Comparison of ENCODE assay signal across 17 cellular contexts in the genomic region with DNA sequence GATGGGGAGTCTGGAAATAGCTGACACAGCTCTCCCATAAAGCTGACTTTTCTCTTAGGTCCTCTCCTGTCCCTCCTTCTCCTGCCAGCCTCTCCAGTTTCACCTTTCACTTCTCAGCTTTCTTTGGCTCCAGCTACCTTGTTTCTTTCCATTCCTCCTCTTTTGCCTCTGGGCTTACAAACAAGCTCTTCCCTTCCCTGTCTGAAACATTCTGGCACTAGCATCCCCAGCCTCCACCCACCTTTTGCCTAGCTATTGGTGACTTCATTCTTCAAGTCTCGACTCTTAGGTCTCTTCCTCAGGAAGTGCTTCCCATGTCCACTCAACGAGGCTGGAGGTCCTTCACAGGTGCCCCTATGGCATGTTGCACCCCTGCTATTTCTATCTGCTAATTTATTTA. TPM values are rescaled to one million over a fixed set of nuclear protein-coding genes. Genes with fewer than 3 reads are reported as not detected.
DNase-seq lines count a peak whose midpoint lies in the region; ATAC-seq, FAIRE-seq and TF ChIP-seq lines count a peak whose summit lies in the region.
"Had no signal": no experiment of that assay in that cellular context is flagged by ENCODE, and none has a peak within 500 bp of the region (broad histone marks: within the 10 kb centered on the region; RNA-seq: fewer than 3 reads in every experiment).

No MANE protein-coding gene starts in this region.

- TF ChIP-seq RAD21 in HepG2 (CRISPR knock-in tag; IDR thresholded peaks at IDR 0.05) = no peak

- no peaks in the 10 kb centered on the region for H3K9me3 Mint-ChIP-seq in activated T-helper 17 cell treated with anti-CD3 and anti-CD28 coated beads, Interleukin-2, amount 50 U/mL, for 72 hours
- H3K9me3 Mint-ChIP-seq in stimulated activated effector memory CD8-positive, alpha-beta T cell treated with anti-CD3 and anti-CD28 coated beads, Interleukin-12 subunit alpha, Interleukin-12 subunit beta, amount 100 ng/mL, for 72 hours = no peaks in the 10 kb centered on the region
- H3K9me3 Mint-ChIP-seq: CD4-positive, alpha-beta memory T cell; H9 had no signal

- H3K27me3 Mint-ChIP-seq in activated T-helper 17 cell treated with anti-CD3 and anti-CD28 coated beads, Interleukin-2, amount 50 U/mL, for 72 hours = no peaks in the 10 kb centered on the region
- H3K27me3 Mint-ChIP-seq: CD4-positive, alpha-beta memory T cell had no signal

- H3K79me2 ChIP-seq in HepG2 (ENCODE audit: insufficient read depth, low read length) = no peaks in the 10 kb centered on the region

- no peaks in the 10 kb centered on the region for H4K20me1 ChIP-seq in HepG2 (ENCODE audit: insufficient read depth, low read length)

- BruUV-seq in HepG2 (replicated peaks; lab: Mats Ljungman, UMichigan) = no TSS peak

- peaks cover 9% of the 10 kb centered on the region for H3K4me1 Mint-ChIP-seq in activated T-helper 17 cell treated with anti-CD3 and anti-CD28 coated beads, Interleukin-2, amount 50 U/mL, for 72 hours
- no peaks in the 10 kb centered on the region for H3K4me1 Mint-ChIP-seq in stimulated activated effector memory CD8-positive, alpha-beta T cell treated with anti-CD3 and anti-CD28 coated beads, Interleukin-12 subunit alpha, Interleukin-12 subunit beta, amount 100 ng/mL, for 72 hours
- H3K4me1 Mint-ChIP-seq: H9 had no signal

- H3K36me3 ChIP-seq in HepG2 (replicated peaks in 1 of 2; ENCODE audit: control insufficient read depth in 1 of 2, insufficient read depth in 2 of 2, low read length in 2 of 2) = no peaks in the 10 kb centered on the region
- H3K36me3 ChIP-seq in right lobe of liver = no peaks in the 10 kb centered on the region
- H3K36me3 ChIP-seq: BE2C had no signal

- no peak overlapping the region for H3K4me3 Mint-ChIP-seq in activated T-helper 17 cell treated with anti-CD3 and anti-CD28 coated beads, Interleukin-2, amount 50 U/mL, for 72 hours
- no peak overlapping the region for H3K4me3 Mint-ChIP-seq in stimulated activated effector memory CD8-positive, alpha-beta T cell treated with anti-CD3 and anti-CD28 coated beads, Interleukin-12 subunit alpha, Interleukin-12 subunit beta, amount 100 ng/mL, for 72 hours
- H3K4me3 Mint-ChIP-seq: CD4-positive, alpha-beta memory T cell; H9 had no signal

- WGBS in HepG2 (ENCODE audit: low lambda C conversion rate) = 0% methylated on average over 2 of the region's 2 CpGs
- WGBS in right lobe of liver (ENCODE audit: insufficient coverage, low coverage, low lambda C conversion rate, missing lambda C conversion rate) = 29% methylated on average over 2 of the region's 2 CpGs

- CTCF ChIA-PET in HepG2 (lab: Yijun Ruan, JAX; ENCODE audit: low intra/inter-chr PET ratio, low total read pairs) = no interaction called here

- H3K4me3 ChIP-seq in HepG2 (replicated peaks in 1 of 3; ENCODE audit: insufficient read depth in 1 of 3, low read depth in 2 of 3, low read length in 3 of 3) (no peak overlapping the region), right lobe of liver (no peak overlapping the region)

- no peak overlapping the region for H2AFZ ChIP-seq in HepG2 (ENCODE audit: low read length)

- TF ChIP-seq EP300 in HepG2 (IDR thresholded peaks at IDR 0.05; ENCODE audit: low read depth in 2 of 2, low read length in 2 of 2) = no peak
- no peak for TF ChIP-seq EP300 in HepG2 (CRISPR knock-in tag; IDR thresholded peaks at IDR 0.05; ENCODE audit: borderline replicate concordance)

- POLR2A ChIA-PET in HepG2 (lab: Yijun Ruan, JAX) = no interaction called here

- H3K27me3 ChIP-seq in HepG2 (ENCODE audit: control insufficient read depth in 1 of 2, insufficient read depth in 2 of 2, low read length in 2 of 2) (no peaks in the 10 kb centered on the region), right lobe of liver (no peaks in the 10 kb centered on the region)
- H3K27me3 ChIP-seq: BE2C had no signal

- H3K27ac Mint-ChIP-seq in activated T-helper 17 cell treated with anti-CD3 and anti-CD28 coated beads, Interleukin-2, amount 50 U/mL, for 72 hours = peak overlapping the region; percentile 19
- peak overlapping the region; percentile 20 for H3K27ac Mint-ChIP-seq in stimulated activated effector memory CD8-positive, alpha-beta T cell treated with anti-CD3 and anti-CD28 coated beads, Interleukin-12 subunit alpha, Interleukin-12 subunit beta, amount 100 ng/mL, for 72 hours
- H3K27ac Mint-ChIP-seq: H9 had no signal

- no peak overlapping the region for H3K4me2 ChIP-seq in HepG2 (ENCODE audit: low read depth, low read length)

- DNase-seq in HepG2 (ENCODE audit: low spot score) = no peak
- no peak for DNase-seq in right lobe of liver
- DNase-seq in stimulated activated effector memory CD8-positive, alpha-beta T cell treated with anti-CD3 and anti-CD28 coated beads, Interleukin-12 subunit alpha, Interleukin-12 subunit beta, amount 100 ng/mL, for 72 hours (ENCODE audit: low spot score in 2 of 2) = no peak
- DNase-seq in T1000 (lab: John Stamatoyannopoulos, UW) = no peak
- DNase-seq: BE2C; CD4-positive, alpha-beta memory T cell; DMS79; GOT3; H9; KBM-7 had no signal

- TF ChIP-seq CTCF in HepG2 (CRISPR knock-in tag; IDR thresholded peaks at IDR 0.05) = no peak
- no peak for TF ChIP-seq CTCF in right lobe of liver (IDR thresholded peaks at IDR 0.05)

- H3K9me3 ChIP-seq in HepG2 (ENCODE audit: low read length) = no peaks in the 10 kb centered on the region
- H3K9me3 ChIP-seq in right lobe of liver = no peaks in the 10 kb centered on the region
- H3K9me3 ChIP-seq: BE2C had no signal

- intact Hi-C loops in HepG2 (cut with micrococcal nuclease; ENCODE audit: unreplicated experiment) (loop anchor here (5.0 kb wide), 1 partner anchor 58 kb away; no protein-coding TSS in a partner anchor), right lobe of liver (cut with DNase I) (loop anchor here in 1 of 2 donors (10.0 kb wide), 1 partner anchor 155 kb away; the partner anchor contains the start of gene KATNBL1)

- no peaks in the 10 kb centered on the region for H3K36me3 Mint-ChIP-seq in activated T-helper 17 cell treated with anti-CD3 and anti-CD28 coated beads, Interleukin-2, amount 50 U/mL, for 72 hours (ENCODE audit: low read depth)
- H3K36me3 Mint-ChIP-seq in stimulated activated effector memory CD8-positive, alpha-beta T cell treated with anti-CD3 and anti-CD28 coated beads, Interleukin-12 subunit alpha, Interleukin-12 subunit beta, amount 100 ng/mL, for 72 hours = no peaks in the 10 kb centered on the region
- H3K36me3 Mint-ChIP-seq: CD4-positive, alpha-beta memory T cell had no signal

- in situ Hi-C loops in HepG2 (cut with HindIII; ENCODE audit: extremely low pct_ligation_motif_present, low pct_unique_long_range_greater_than_20kb) = loop anchor here (25.0 kb wide), 2 partner anchors 303 to 528 kb away; partner anchors contain the start of genes GOLGA8B and LPCAT4

- H3K4me1 ChIP-seq in HepG2 (ENCODE audit: insufficient read depth, low read length) (peaks cover 8% of the 10 kb centered on the region; the same call in 1 of the 2 replicates), right lobe of liver (no peaks in the 10 kb centered on the region)
- H3K4me1 ChIP-seq: BE2C had no signal

- ATAC-seq in HepG2 (no peak), right lobe of liver (no peak), HG03521 (IDR thresholded peaks at IDR 0.05; ENCODE audit: unreplicated experiment) (no peak)
- ATAC-seq in activated T-helper 17 cell treated with anti-CD3 and anti-CD28 coated beads, Interleukin-2, amount 50 U/mL, for 72 hours (replicated peaks) = no peak
- no peak for ATAC-seq in stimulated activated effector memory CD8-positive, alpha-beta T cell treated with anti-CD3 and anti-CD28 coated beads, Interleukin-12 subunit alpha, Interleukin-12 subunit beta, amount 100 ng/mL, for 72 hours

- no peak for TF ChIP-seq POLR2A in HepG2 (IDR thresholded peaks at IDR 0.05; ENCODE audit: insufficient read depth in 1 of 2, low read depth in 2 of 2, low read length in 2 of 2)
- no peak for TF ChIP-seq POLR2A in right lobe of liver (IDR thresholded peaks at IDR 0.05)

- FAIRE-seq in HepG2 (lab: Jason Lieb, UNC) = no peak
- FAIRE-seq: A204.1, G401.6, GM12892, HTR-8/SVneo had no signal

- no peak overlapping the region for H3K27ac ChIP-seq in HepG2 (ENCODE audit: extremely low read length, insufficient read depth, low read length)
- no peak overlapping the region for H3K27ac ChIP-seq in right lobe of liver
- H3K27ac ChIP-seq: C4-2B had no signal

- no peak overlapping the region for H3K9ac ChIP-seq in HepG2 (ENCODE audit: insufficient read depth, low read depth, low read length)

RNA-seq across cellular contexts. Expression of gene AVEN, which starts 20.5 kb away (rescaled TPM):
- total RNA-seq in HepG2 (2016; rRNA removed; fragmentation: Illumina TruSeq; extraction: Trizol) (16.8 and 17.5 TPM in 2 replicates), right lobe of liver (10 to 100 TPM in 3 of 6 experiments, 1 to 10 TPM in 3; 8.2 to 10.2 (median 9.4) TPM)
- total RNA-seq in HepG2 (2016; cell fraction: cytosol; rRNA removed; fragmentation: Illumina TruSeq; extraction: Trizol; ENCODE audit: low read depth) = 21.7 and 24.7 TPM in 2 replicates
- total RNA-seq in HepG2 (2016; cell fraction: insoluble cytoplasmic fraction; rRNA removed; fragmentation: Illumina TruSeq; extraction: Trizol) = 16.9 and 17.0 TPM in 2 replicates
- total RNA-seq in HepG2 (2016; cell fraction: membrane; rRNA removed; fragmentation: Illumina TruSeq; extraction: Trizol) = 25.4 and 28.9 TPM in 2 replicates
- total RNA-seq in HepG2 (2016; cell fraction: nucleus; rRNA removed; fragmentation: Illumina TruSeq; extraction: Trizol) = 10.3 and 14.0 TPM in 2 replicates
- 4.4 TPM in 2 replicates for polyA plus RNA-seq in HepG2 (2011; rRNA removed)
- 2.6 and 4.1 TPM in 2 replicates for polyA plus RNA-seq in HepG2 (2011; cell fraction: cytosol; rRNA removed)
- polyA plus RNA-seq in HepG2 (2011; cell fraction: nucleus; rRNA removed) = 1.2 and 1.6 TPM in 2 replicates
- 6.1 and 6.3 TPM in 2 replicates for polyA plus RNA-seq in HepG2 (2012)
- polyA plus RNA-seq in HepG2 (2016; cell fraction: cytosol; fragmentation: Illumina TruSeq; extraction: Trizol; ENCODE audit: low read depth) = 25.6 and 26.7 TPM in 2 replicates
- 15.3 and 17.2 TPM in 2 replicates for polyA plus RNA-seq in HepG2 (2016; cell fraction: insoluble cytoplasmic fraction; fragmentation: Illumina TruSeq; extraction: Trizol; ENCODE audit: low read depth)
- polyA plus RNA-seq in HepG2 (2016; cell fraction: membrane; fragmentation: Illumina TruSeq; extraction: Trizol; ENCODE audit: low read depth) = 22.7 and 24.1 TPM in 2 replicates
- 8.5 and 10.3 TPM in 2 replicates for polyA plus RNA-seq in HepG2 (2016; cell fraction: nucleus; fragmentation: Illumina TruSeq; extraction: Trizol; ENCODE audit: insufficient read depth, low read depth)
- 2.5 and 3.3 TPM in 2 replicates for polyA minus RNA-seq in HepG2 (2011; rRNA and poly(A)+ RNA removed; ENCODE audit: low replicate concordance)
- polyA minus RNA-seq in HepG2 (2011; cell fraction: cytosol; rRNA and poly(A)+ RNA removed) = 1.1 and 1.6 TPM in 2 replicates
- 4.6 and 6.1 TPM in 2 replicates for polyA minus RNA-seq in HepG2 (2011; cell fraction: nucleus; rRNA and poly(A)+ RNA removed)
- 10 to 100 TPM; 10.7 to 17.5 TPM for total RNA-seq in activated T-helper 17 cell treated with anti-CD3 and anti-CD28 coated beads, Interleukin-2, amount 50 U/mL, for 72 hours

RNA-seq across cellular contexts. Expression of gene EMC7, which starts 42.2 kb away (rescaled TPM):
- total RNA-seq in HepG2 (2016; rRNA removed; fragmentation: Illumina TruSeq; extraction: Trizol) (29.3 and 46.8 TPM in 2 replicates), right lobe of liver (10 to 100 TPM; 30.4 to 49.4 (median 41.6) TPM)
- total RNA-seq in HepG2 (2016; cell fraction: cytosol; rRNA removed; fragmentation: Illumina TruSeq; extraction: Trizol; ENCODE audit: low read depth) = 8.5 and 12.1 TPM in 2 replicates
- 28.3 and 50.5 TPM in 2 replicates for total RNA-seq in HepG2 (2016; cell fraction: insoluble cytoplasmic fraction; rRNA removed; fragmentation: Illumina TruSeq; extraction: Trizol)
- 14.4 and 17.9 TPM in 2 replicates for total RNA-seq in HepG2 (2016; cell fraction: membrane; rRNA removed; fragmentation: Illumina TruSeq; extraction: Trizol)
- total RNA-seq in HepG2 (2016; cell fraction: nucleus; rRNA removed; fragmentation: Illumina TruSeq; extraction: Trizol) = 44.7 and 53.5 TPM in 2 replicates
- polyA plus RNA-seq in HepG2 (2011; rRNA removed) = 97.7 and 113 TPM in 2 replicates
- 45.6 and 79.3 TPM in 2 replicates for polyA plus RNA-seq in HepG2 (2011; cell fraction: cytosol; rRNA removed)
- 21.2 and 28.7 TPM in 2 replicates for polyA plus RNA-seq in HepG2 (2011; cell fraction: nucleus; rRNA removed)
- 95.9 and 114 TPM in 2 replicates for polyA plus RNA-seq in HepG2 (2012)
- 18.6 and 20.7 TPM in 2 replicates for polyA plus RNA-seq in HepG2 (2016; cell fraction: cytosol; fragmentation: Illumina TruSeq; extraction: Trizol; ENCODE audit: low read depth)
- 53.3 and 55.1 TPM in 2 replicates for polyA plus RNA-seq in HepG2 (2016; cell fraction: insoluble cytoplasmic fraction; fragmentation: Illumina TruSeq; extraction: Trizol; ENCODE audit: low read depth)
- polyA plus RNA-seq in HepG2 (2016; cell fraction: membrane; fragmentation: Illumina TruSeq; extraction: Trizol; ENCODE audit: low read depth) = 20.8 and 21.4 TPM in 2 replicates
- polyA plus RNA-seq in HepG2 (2016; cell fraction: nucleus; fragmentation: Illumina TruSeq; extraction: Trizol; ENCODE audit: insufficient read depth, low read depth) = 131 and 150 TPM in 2 replicates
- 11.7 and 31.8 TPM in 2 replicates for polyA minus RNA-seq in HepG2 (2011; rRNA and poly(A)+ RNA removed; ENCODE audit: low replicate concordance)
- polyA minus RNA-seq in HepG2 (2011; cell fraction: cytosol; rRNA and poly(A)+ RNA removed) = 14.9 and 16.0 TPM in 2 replicates
- 11.6 and 16.4 TPM in 2 replicates for polyA minus RNA-seq in HepG2 (2011; cell fraction: nucleus; rRNA and poly(A)+ RNA removed)
- total RNA-seq in activated T-helper 17 cell treated with anti-CD3 and anti-CD28 coated beads, Interleukin-2, amount 50 U/mL, for 72 hours = 10 to 100 TPM; 33.2 to 66.2 TPM

RNA-seq across cellular contexts. Expression of gene PGBD4, which starts 42.4 kb away (rescaled TPM):
- total RNA-seq in HepG2 (2016; rRNA removed; fragmentation: Illumina TruSeq; extraction: Trizol) (1.3 and 1.4 TPM in 2 replicates), right lobe of liver (under 1 TPM; 0.56 to 0.98 (median 0.83) TPM)
- total RNA-seq in HepG2 (2016; cell fraction: cytosol; rRNA removed; fragmentation: Illumina TruSeq; extraction: Trizol; ENCODE audit: low read depth) = 0.20 and 0.26 TPM in 2 replicates
- 1.4 and 1.5 TPM in 2 replicates for total RNA-seq in HepG2 (2016; cell fraction: insoluble cytoplasmic fraction; rRNA removed; fragmentation: Illumina TruSeq; extraction: Trizol)
- 0.62 and 0.71 TPM in 2 replicates for total RNA-seq in HepG2 (2016; cell fraction: membrane; rRNA removed; fragmentation: Illumina TruSeq; extraction: Trizol)
- total RNA-seq in HepG2 (2016; cell fraction: nucleus; rRNA removed; fragmentation: Illumina TruSeq; extraction: Trizol) = 2.6 and 2.7 TPM in 2 replicates
- polyA plus RNA-seq in HepG2 (2011; rRNA removed) = 1.7 TPM in 2 replicates
- 0.56 and 0.78 TPM in 2 replicates for polyA plus RNA-seq in HepG2 (2011; cell fraction: cytosol; rRNA removed)
- polyA plus RNA-seq in HepG2 (2011; cell fraction: nucleus; rRNA removed) = 1.2 and 2.2 TPM in 2 replicates
- 0.85 and 1.2 TPM in 2 replicates for polyA plus RNA-seq in HepG2 (2012)
- polyA plus RNA-seq in HepG2 (2016; cell fraction: cytosol; fragmentation: Illumina TruSeq; extraction: Trizol; ENCODE audit: low read depth) = 0.07 and 0.09 TPM in 2 replicates
- polyA plus RNA-seq in HepG2 (2016; cell fraction: insoluble cytoplasmic fraction; fragmentation: Illumina TruSeq; extraction: Trizol; ENCODE audit: low read depth) = 0.69 and 0.86 TPM in 2 replicates
- polyA plus RNA-seq in HepG2 (2016; cell fraction: membrane; fragmentation: Illumina TruSeq; extraction: Trizol; ENCODE audit: low read depth) = 0.29 and 0.44 TPM in 2 replicates
- polyA plus RNA-seq in HepG2 (2016; cell fraction: nucleus; fragmentation: Illumina TruSeq; extraction: Trizol; ENCODE audit: insufficient read depth, low read depth) = 3.0 and 3.8 TPM in 2 replicates
- 0.82 and 2.4 TPM in 2 replicates for polyA minus RNA-seq in HepG2 (2011; rRNA and poly(A)+ RNA removed; ENCODE audit: low replicate concordance)
- polyA minus RNA-seq in HepG2 (2011; cell fraction: cytosol; rRNA and poly(A)+ RNA removed) = 0.49 and 0.62 TPM in 2 replicates
- 3.9 and 5.2 TPM in 2 replicates for polyA minus RNA-seq in HepG2 (2011; cell fraction: nucleus; rRNA and poly(A)+ RNA removed)
- 1 to 10 TPM; 2.8 to 2.9 TPM for total RNA-seq in activated T-helper 17 cell treated with anti-CD3 and anti-CD28 coated beads, Interleukin-2, amount 50 U/mL, for 72 hours
